ENCODE assay signal across 21 cellular contexts in the genomic region with DNA sequence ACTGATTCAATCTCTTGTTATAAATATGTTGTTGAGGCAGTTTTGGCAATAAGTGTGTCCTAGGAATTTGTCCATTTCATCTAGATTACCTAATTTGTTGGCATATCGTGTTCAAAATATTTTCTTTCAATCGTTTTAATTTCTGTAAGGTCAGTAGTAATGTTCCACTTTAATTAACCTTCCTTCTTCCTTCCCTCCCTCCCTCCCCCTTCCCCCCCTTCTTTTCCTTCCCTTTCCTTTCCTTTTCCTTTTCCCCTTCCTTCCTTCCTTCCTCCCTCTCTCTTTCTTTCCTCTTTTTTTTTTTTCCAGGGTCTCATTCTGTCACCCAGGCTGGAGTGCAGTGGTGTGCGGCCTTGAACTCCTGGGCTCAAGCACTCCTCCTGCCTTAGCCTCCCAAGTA. TPM values are rescaled to one million over a fixed set of nuclear protein-coding genes. Genes with fewer than 3 reads are reported as not detected.
DNase-seq lines count a peak whose midpoint lies in the region; TF ChIP-seq lines count a peak whose summit lies in the region.
"Had no signal": no experiment of that assay in that cellular context is flagged by ENCODE, and none has a peak within 500 bp of the region (broad histone marks: within the 10 kb centered on the region; RNA-seq: fewer than 3 reads in every experiment).

No MANE protein-coding gene starts in this region.

- no peak overlapping the region for H3K4me2 ChIP-seq in mammary epithelial cell (ENCODE audit: insufficient read depth, low read depth, low read length)
- H3K4me2 ChIP-seq: A549, BLaER1 had no signal

- no peak overlapping the region for H2AFZ ChIP-seq in mammary epithelial cell (ENCODE audit: low read depth, low read length)

- H3K4me3 Mint-ChIP-seq in MCF 10A (ENCODE audit: unreplicated experiment) = no peak overlapping the region
- H3K4me3 Mint-ChIP-seq: CD4-positive, CD25-positive, alpha-beta regulatory T cell; CD8-positive, alpha-beta memory T cell; H9 had no signal

- H4K20me1 ChIP-seq in mammary epithelial cell (ENCODE audit: insufficient read depth, low read length) = no peaks in the 10 kb centered on the region
- H4K20me1 ChIP-seq: BLaER1 had no signal

- H3K9me3 ChIP-seq in mammary epithelial cell (replicated peaks; ENCODE audit: insufficient read depth, low read length) (no peaks in the 10 kb centered on the region), liver (ENCODE audit: control insufficient read depth in 4 of 4, low read length in 3 of 4) (no peaks in the 10 kb centered on the region)
- H3K9me3 ChIP-seq: A549, BLaER1 had no signal

- in situ Hi-C loops in mammary epithelial cell (cut with MboI; ENCODE audit: low sequenced_read_pairs in 2 of 2) = no loop called here
- in situ Hi-C loops in brain microvascular endothelial cell (cut with HindIII; ENCODE audit: low pct_ligation_motif_present, low sequenced_read_pairs) = no loop called here

- intact Hi-C loops in MCF 10A (cut with micrococcal nuclease) (no loop called here), mammary epithelial cell (cut with micrococcal nuclease) (no loop called here)

- TF ChIP-seq CTCF in MCF 10A (IDR thresholded peaks at IDR 0.05; ENCODE audit: unreplicated experiment) (no peak), mammary epithelial cell (conservative IDR thresholded peaks at IDR 0.05 in 1 of 2, IDR thresholded peaks at IDR 0.05 in 1 of 2; ENCODE audit: extremely low read depth in 1 of 2, insufficient read depth in 1 of 2, low read depth in 1 of 2, low read length in 2 of 2) (no peak), liver (IDR thresholded peaks at IDR 0.05; ENCODE audit: low read depth, low read length, missing input control) (no peak), brain microvascular endothelial cell (IDR thresholded peaks at IDR 0.05; ENCODE audit: low read depth, low read length, missing control alignments) (no peak)

- TF ChIP-seq RAD21 in liver (IDR thresholded peaks at IDR 0.05) = no peak

- no peaks in the 10 kb centered on the region for H3K27me3 Mint-ChIP-seq in MCF 10A (ENCODE audit: insufficient read depth, unreplicated experiment)

- H3K4me1 ChIP-seq in mammary epithelial cell (ENCODE audit: insufficient read depth, low read length) = peaks cover 7% of the 10 kb centered on the region
- H3K4me1 ChIP-seq in liver (ENCODE audit: control insufficient read depth in 4 of 4, insufficient read depth in 4 of 4, low read length in 3 of 4) = peaks cover 0 to 16% (median 6%) of the 10 kb centered on the region in 4 donors

- H3K9me3 Mint-ChIP-seq in MCF 10A (ENCODE audit: unreplicated experiment) = no peaks in the 10 kb centered on the region
- H3K9me3 Mint-ChIP-seq: CD8-positive, alpha-beta memory T cell had no signal

- dilution Hi-C loops in mammary epithelial cell (cut with HindIII; ENCODE audit: low sequenced_read_pairs) = no loop called here

- H3K36me3 Mint-ChIP-seq in MCF 10A (ENCODE audit: insufficient read depth, unreplicated experiment) = peaks cover 20% of the 10 kb centered on the region
- H3K36me3 Mint-ChIP-seq: CD4-positive, CD25-positive, alpha-beta regulatory T cell; CD8-positive, alpha-beta memory T cell had no signal

- 70% methylated on average over 2 of the region's 3 CpGs for WGBS in mammary epithelial cell (ENCODE audit: low coverage, missing lambda C conversion rate)
- 51% methylated on average over 3 of the region's 3 CpGs for WGBS in liver

- peak overlapping the region; percentile 67 for H3K27ac Mint-ChIP-seq in MCF 10A (ENCODE audit: low read depth, unreplicated experiment)
- H3K27ac Mint-ChIP-seq: CD4-positive, CD25-positive, alpha-beta regulatory T cell; CD8-positive, alpha-beta memory T cell; H9 had no signal

- DNase-seq in MCF 10A (ENCODE audit: unreplicated experiment) = peak; percentile 46
- no peak for DNase-seq in mammary epithelial cell
- peak; percentile 46 for DNase-seq in fibroblast of gingiva (ENCODE audit: low read depth)
- DNase-seq in brain microvascular endothelial cell = no peak
- no peak for DNase-seq in NCI-H2227 (lab: John Stamatoyannopoulos, UW; ENCODE audit: unreplicated experiment)
- DNase-seq in NCI-H1092 treated with DMSO at 0.1 percent for 48 hours (lab: John Stamatoyannopoulos, UW) = no peak
- DNase-seq in NCI-H774 (lab: John Stamatoyannopoulos, UW) = no peak
- DNase-seq: CD4-positive, CD25-positive, alpha-beta regulatory T cell; CD8-positive, alpha-beta memory T cell; COR-L47; DMS 273 treated with DMSO at 0.1 percent for 48 hours; DMS53; DND-41; EL; H9 had no signal

- no peak overlapping the region for H3K27ac ChIP-seq in mammary epithelial cell (ENCODE audit: insufficient read depth, low read depth, low read length)
- peak overlapping the region; percentile 62 to 85 for H3K27ac ChIP-seq in liver (ENCODE audit: low read depth in 1 of 2, low read length in 2 of 2)
- no peak overlapping the region for H3K27ac ChIP-seq in brain microvascular endothelial cell
- H3K27ac ChIP-seq: 22Rv1, A549, BLaER1 had no signal

- no peaks in the 10 kb centered on the region for H3K79me2 ChIP-seq in mammary epithelial cell (ENCODE audit: insufficient read depth, low read length)

- H3K4me3 ChIP-seq in mammary epithelial cell (replicated peaks in 1 of 3; ENCODE audit: insufficient read depth in 1 of 3, low read depth in 2 of 3, low read length in 3 of 3) (no peak overlapping the region), liver (ENCODE audit: low read depth in 1 of 3, low read length in 3 of 3) (no peak overlapping the region), brain microvascular endothelial cell (ENCODE audit: low read depth, low read length) (no peak overlapping the region)
- H3K4me3 ChIP-seq: A549, BLaER1 had no signal

- H3K27me3 ChIP-seq in mammary epithelial cell (ENCODE audit: insufficient read depth, low read length) = no peaks in the 10 kb centered on the region
- no peaks in the 10 kb centered on the region for H3K27me3 ChIP-seq in liver (ENCODE audit: control insufficient read depth in 4 of 4, insufficient read depth in 4 of 4, low read length in 3 of 4)
- no peaks in the 10 kb centered on the region for H3K27me3 ChIP-seq in brain microvascular endothelial cell (replicated peaks)
- H3K27me3 ChIP-seq: BLaER1 had no signal

- H3K36me3 ChIP-seq in mammary epithelial cell (ENCODE audit: insufficient read depth, low read length) (no peaks in the 10 kb centered on the region), liver (ENCODE audit: control insufficient read depth in 4 of 4, insufficient read depth in 3 of 4, low read depth in 1 of 4, low read length in 3 of 4) (no peaks in the 10 kb centered on the region), brain microvascular endothelial cell (replicated peaks) (no peaks in the 10 kb centered on the region)
- H3K36me3 ChIP-seq: BLaER1 had no signal

- CTCF ChIA-PET in MCF 10A (lab: Yijun Ruan, JAX) (interaction anchor here (0.6 to 1.8 kb wide), 3 partner anchors 24 to 85 kb away, joined by 3 to 5 read pairs (median 4); a partner anchor contains a TSS), mammary epithelial cell (lab: Charles Lee; ENCODE audit: low non-redundant PET) (no interaction called here)

- H3K9ac ChIP-seq in mammary epithelial cell (ENCODE audit: insufficient read depth, low read length) (no peak overlapping the region), liver (ENCODE audit: low read depth in 1 of 2, low read length in 2 of 2) (no peak overlapping the region)
- H3K9ac ChIP-seq: BLaER1 had no signal

- BruUV-seq in MCF 10A (replicated peaks; lab: Mats Ljungman, UMichigan) (no TSS peak), mammary epithelial cell (replicated peaks; lab: Mats Ljungman, UMichigan) (no TSS peak)

- POLR2A ChIA-PET in MCF 10A (lab: Yijun Ruan, JAX) = interaction anchor here (0.6 to 1.6 kb wide), 5 partner anchors 41 to 203 kb away, joined by 3 to 14 read pairs (median 4); a partner anchor contains a TSS

- H3K4me1 Mint-ChIP-seq in MCF 10A (ENCODE audit: insufficient read depth, unreplicated experiment) = peaks cover 50% of the 10 kb centered on the region
- H3K4me1 Mint-ChIP-seq: CD8-positive, alpha-beta memory T cell; H9 had no signal

RNA-seq across cellular contexts. Expression of a gene that starts 27.1 kb away (rescaled TPM):
- total RNA-seq in MCF 10A (2022) = 0.79 and 2.2 TPM in 2 replicates
- total RNA-seq in mammary epithelial cell = 1 to 10 TPM in 1 of 2 donors, under 1 TPM in 1; 0.83 to 2.4 TPM
- polyA plus RNA-seq in mammary epithelial cell = 1.5 TPM
- 4.0 TPM for polyA minus RNA-seq in mammary epithelial cell
- 100 to 1,000 TPM in 1 of 2 donors, 10 to 100 TPM in 1; 61.0 to 297 TPM for total RNA-seq in liver
- polyA plus RNA-seq in liver = 100 to 1,000 TPM; 277 to 343 TPM
- total RNA-seq: CD4-positive, CD25-positive, alpha-beta regulatory T cell; G401; H1 had no signal

RNA-seq across cellular contexts. Expression of a gene that starts 33.4 kb away (rescaled TPM):
- total RNA-seq in MCF 10A (2022) = 15.7 and 17.2 TPM in 2 replicates
- 10 to 100 TPM in 1 of 2 donors, 1 to 10 TPM in 1; 4.0 to 16.5 TPM for total RNA-seq in mammary epithelial cell
- polyA plus RNA-seq in mammary epithelial cell = 12.8 TPM
- 5.8 TPM for polyA minus RNA-seq in mammary epithelial cell
- 10 to 100 TPM; 14.1 to 55.9 TPM for total RNA-seq in liver
- polyA plus RNA-seq in liver = 10 to 100 TPM; 12.6 to 23.3 TPM

RNA-seq across cellular contexts. Expression of a gene that starts 41.3 kb away (rescaled TPM):
- total RNA-seq in MCF 10A (2022) (84.0 and 119 TPM in 2 replicates), mammary epithelial cell (10 to 100 TPM; 24.0 to 62.2 TPM), liver (10 to 100 TPM; 17.5 to 31.5 TPM)
- polyA plus RNA-seq in mammary epithelial cell (89.7 TPM), liver (10 to 100 TPM; 21.7 to 37.0 TPM)
- 193 TPM for polyA minus RNA-seq in mammary epithelial cell

RNA-seq across cellular contexts. Expression of a gene that starts 41.5 kb away (rescaled TPM):
- 22.7 and 28.1 TPM in 2 replicates for total RNA-seq in MCF 10A (2022)
- 10 to 100 TPM; 12.2 to 18.4 TPM for total RNA-seq in mammary epithelial cell
- polyA plus RNA-seq in mammary epithelial cell = 6.4 TPM
- 3.4 TPM for polyA minus RNA-seq in mammary epithelial cell
- total RNA-seq in liver = 10 to 100 TPM in 1 of 2 donors, 1 to 10 TPM in 1; 4.6 to 29.1 TPM
- 10 to 100 TPM; 10.1 to 40.5 TPM for polyA plus RNA-seq in liver

RNA-seq across cellular contexts. Expression of a gene that starts 41.6 kb away (rescaled TPM):
- 63.2 and 82.2 TPM in 2 replicates for total RNA-seq in MCF 10A (2022)
- total RNA-seq in mammary epithelial cell = 10 to 100 TPM; 33.7 to 33.9 TPM
- 89.5 TPM for polyA plus RNA-seq in mammary epithelial cell
- 3.0 TPM for polyA minus RNA-seq in mammary epithelial cell
- 10 to 100 TPM; 23.3 to 44.3 TPM for total RNA-seq in liver
- 100 to 1,000 TPM in 1 of 2 donors, 10 to 100 TPM in 1; 91.3 to 160 TPM for polyA plus RNA-seq in liver

Comparison
In these comparisons a context has a peak if more than half of its experiments do, and no peak if none do; other contexts are left out.
1. DNase-seq: peak in MCF 10A (single experiment) and fibroblast of gingiva (single experiment); none in mammary epithelial cell (single experiment), brain microvascular endothelial cell (single experiment), NCI-H2227 (single experiment), NCI-H1092 treated with DMSO at 0.1 percent for 48 hours (single experiment) and NCI-H774 (single experiment).
2. H3K27ac ChIP-seq: peak in liver (2 of 2); none in mammary epithelial cell (single experiment) and brain microvascular endothelial cell (single experiment).
3. RNA of a gene that starts 27.1 kb away (total RNA-seq): 61.0 to 297 TPM in liver; 0.83 to 2.4 TPM in mammary epithelial cell and 0.79 to 2.2 TPM in MCF 10A; every median in the first group is over 10 times any median in the second.